ENCODE assay signal across 11 cellular contexts in genomic region chr9:76643399-76644117, GRCh38.
DNase-seq lines count a peak whose midpoint lies in the region; ATAC-seq and FAIRE-seq lines count a peak whose summit lies in the region.
"Had no signal": no experiment of that assay in that cellular context is flagged by ENCODE, and none has a peak within 500 bp of the region (broad histone marks: within the 10 kb centered on the region; RNA-seq: fewer than 3 reads in every experiment).

No MANE protein-coding gene starts in this region.

- ATAC-seq in GM18511 (IDR thresholded peaks at IDR 0.05; ENCODE audit: unreplicated experiment) (peak; percentile 99), GM21723 (IDR thresholded peaks at IDR 0.05; ENCODE audit: unreplicated experiment) (peak; percentile 99), HG03520 (IDR thresholded peaks at IDR 0.05; ENCODE audit: unreplicated experiment) (peak; percentile 91), memory B cell (ENCODE audit: low read depth) (peak; percentile 88)

- 69 to 84% (median 78%) methylated on average over 6 of the region's 6 CpGs for WGBS in small intestine, 3 donors

- no peak for FAIRE-seq in small intestine (lab: Jason Lieb, UNC)
- FAIRE-seq: keratinocyte had no signal

- H3K36me3 Mint-ChIP-seq in memory B cell: no peaks in the 10 kb centered on the region
- no peaks in the 10 kb centered on the region for H3K36me3 Mint-ChIP-seq in activated T-helper 1 cell treated with anti-CD3 and anti-CD28 coated beads, Interleukin-12 subunit alpha, Interleukin-12 subunit beta, Interleukin-2, Interleukin-4 antibody, amounts not matched to agents 30 ng/mL and 10 ng/mL and 1 ng/mL, durations not matched to agents 14 hours and 24 hours and 36 hours (ENCODE audit: low read depth)

- no peak overlapping the region for H3K27ac Mint-ChIP-seq in memory B cell
- H3K27ac Mint-ChIP-seq in activated T-helper 1 cell treated with anti-CD3 and anti-CD28 coated beads, Interleukin-12 subunit alpha, Interleukin-12 subunit beta, Interleukin-2, Interleukin-4 antibody, amounts not matched to agents 30 ng/mL and 10 ng/mL and 1 ng/mL, durations not matched to agents 14 hours and 24 hours and 36 hours: no peak overlapping the region

- intact Hi-C loops in activated T-helper 1 cell treated with anti-CD3 and anti-CD28 coated beads, Interleukin-12 subunit alpha, Interleukin-12 subunit beta, Interleukin-2, Interleukin-4 antibody, amounts not matched to agents 30 ng/mL and 10 ng/mL and 1 ng/mL, durations not matched to agents 14 hours and 24 hours and 36 hours (cut with micrococcal nuclease): no loop called here

- peaks cover 0 to 5% of the 10 kb centered on the region in 2 donors for H3K4me1 ChIP-seq in small intestine (ENCODE audit: control insufficient read depth in 2 of 2, insufficient read depth in 1 of 2, low read depth in 1 of 2, low read length in 1 of 2)

- no peaks in the 10 kb centered on the region for H3K27me3 ChIP-seq in small intestine (ENCODE audit: control insufficient read depth in 2 of 2, insufficient read depth in 2 of 2, low read length in 2 of 2)

- H3K27ac ChIP-seq in small intestine (ENCODE audit: low read depth in 1 of 2, low read length in 1 of 2): peak overlapping the region in 1 of 2 donors; percentile 66

- no peak overlapping the region for H3K4me3 ChIP-seq in small intestine (ENCODE audit: low read depth in 1 of 2, low read length in 2 of 2)

- peaks cover 10% of the 10 kb centered on the region for H3K4me1 Mint-ChIP-seq in memory B cell
- no peaks in the 10 kb centered on the region for H3K4me1 Mint-ChIP-seq in activated T-helper 1 cell treated with anti-CD3 and anti-CD28 coated beads, Interleukin-12 subunit alpha, Interleukin-12 subunit beta, Interleukin-2, Interleukin-4 antibody, amounts not matched to agents 30 ng/mL and 10 ng/mL and 1 ng/mL, durations not matched to agents 14 hours and 24 hours and 36 hours (ENCODE audit: low read depth)

- H3K27me3 Mint-ChIP-seq in memory B cell: no peaks in the 10 kb centered on the region
- H3K27me3 Mint-ChIP-seq in activated T-helper 1 cell treated with anti-CD3 and anti-CD28 coated beads, Interleukin-12 subunit alpha, Interleukin-12 subunit beta, Interleukin-2, Interleukin-4 antibody, amounts not matched to agents 30 ng/mL and 10 ng/mL and 1 ng/mL, durations not matched to agents 14 hours and 24 hours and 36 hours (ENCODE audit: insufficient read depth): peaks cover 2% of the 10 kb centered on the region

- no peaks in the 10 kb centered on the region for H3K36me3 ChIP-seq in small intestine (ENCODE audit: control insufficient read depth in 2 of 2, insufficient read depth in 2 of 2, low read length in 2 of 2)

- no peak for DNase-seq in memory B cell (ENCODE audit: low spot score in 2 of 2)
- no peak for DNase-seq in small intestine
- DNase-seq in effector CD8-positive, alpha-beta T cell (lab: John Stamatoyannopoulos, UW): no peak
- DNase-seq in activated T-helper 1 cell treated with anti-CD3 and anti-CD28 coated beads, Interleukin-12 subunit alpha, Interleukin-12 subunit beta, Interleukin-2, Interleukin-4 antibody, amounts not matched to agents 30 ng/mL and 10 ng/mL and 1 ng/mL, durations not matched to agents 14 hours and 24 hours and 36 hours (ENCODE audit: low spot score): no peak
- no peak for DNase-seq in DMS 273 (lab: John Stamatoyannopoulos, UW; ENCODE audit: unreplicated experiment)
- DNase-seq: activated CD4-positive, alpha-beta T cell treated with anti-CD3 and anti-CD28 coated beads for 4 hours; NCI-H1930 had no signal

- H3K4me3 Mint-ChIP-seq in memory B cell: no peak overlapping the region
- no peak overlapping the region for H3K4me3 Mint-ChIP-seq in activated T-helper 1 cell treated with anti-CD3 and anti-CD28 coated beads, Interleukin-12 subunit alpha, Interleukin-12 subunit beta, Interleukin-2, Interleukin-4 antibody, amounts not matched to agents 30 ng/mL and 10 ng/mL and 1 ng/mL, durations not matched to agents 14 hours and 24 hours and 36 hours

- no peaks in the 10 kb centered on the region for H3K9me3 ChIP-seq in small intestine (ENCODE audit: control insufficient read depth, low read depth)

- no peaks in the 10 kb centered on the region for H3K9me3 Mint-ChIP-seq in memory B cell
- H3K9me3 Mint-ChIP-seq in activated T-helper 1 cell treated with anti-CD3 and anti-CD28 coated beads, Interleukin-12 subunit alpha, Interleukin-12 subunit beta, Interleukin-2, Interleukin-4 antibody, amounts not matched to agents 30 ng/mL and 10 ng/mL and 1 ng/mL, durations not matched to agents 14 hours and 24 hours and 36 hours: no peaks in the 10 kb centered on the region
